Comparison of ENCODE assay signal across 1 cellular context in genomic region chr1:9249534-9250335, GRCh38.
A peak's percentile ranks its signal among the peaks of the same experiment; 100 is the strongest.
TF ChIP-seq lines count a peak whose summit lies in the region.

No MANE protein-coding gene starts in this region.

TF ChIP-seq in HepG2, 621 proteins besides CTCF, POLR2A, EP300 and RAD21 (continued from another document and continues in another):
- TF ChIP-seq ZNF770 (CRISPR knock-in tag; IDR thresholded peaks at IDR 0.05) (peak; percentile 87), STAT6 (CRISPR knock-in tag; IDR thresholded peaks at IDR 0.05; ENCODE audit: borderline replicate concordance) (peak; percentile 85; the same call in 1 of the 2 replicates), ZFYVE20 (CRISPR knock-in tag; IDR thresholded peaks at IDR 0.05; ENCODE audit: borderline replicate concordance, low read depth) (0 out of 2 replicates have a peak, but pooled peaks have one; percentile 34), HOXA5 (CRISPR knock-in tag; IDR thresholded peaks at IDR 0.05) (0 out of 2 replicates have a peak, but pooled peaks have one; percentile 23), KLF15 (CRISPR knock-in tag; IDR thresholded peaks at IDR 0.05; ENCODE audit: borderline replicate concordance) (no peak), SNAPC5 (CRISPR knock-in tag; IDR thresholded peaks at IDR 0.05; ENCODE audit: borderline replicate concordance) (no peak), HIVEP1 (CRISPR knock-in tag; IDR thresholded peaks at IDR 0.05) (peak; percentile 44), MXI1 (IDR thresholded peaks at IDR 0.05; ENCODE audit: borderline replicate concordance, low read depth, low read length) (peak; percentile 42; the same call in 1 of the 3 replicates), RARA (CRISPR knock-in tag; IDR thresholded peaks at IDR 0.05) (peak; percentile 52), MIER3 (CRISPR knock-in tag; IDR thresholded peaks at IDR 0.05; ENCODE audit: borderline replicate concordance) (peak; percentile 85; the same call in 1 of the 2 replicates), ZGPAT (CRISPR knock-in tag; IDR thresholded peaks at IDR 0.05) (peak; percentile 68), ZNF598 (CRISPR knock-in tag; IDR thresholded peaks at IDR 0.05; ENCODE audit: borderline replicate concordance) (peak; percentile 80; the same call in 1 of the 2 replicates), ZNF570 (CRISPR knock-in tag; IDR thresholded peaks at IDR 0.05; ENCODE audit: borderline replicate concordance) (0 out of 2 replicates have a peak, but pooled peaks have one; percentile 39), ZBTB20 (CRISPR knock-in tag; IDR thresholded peaks at IDR 0.05; ENCODE audit: borderline replicate concordance, low read depth) (peak; percentile 39; the same call in 1 of the 2 replicates), AKAP8 (CRISPR knock-in tag; IDR thresholded peaks at IDR 0.05) (peak; percentile 82; the same call in 1 of the 2 replicates), PHF21A (CRISPR knock-in tag; IDR thresholded peaks at IDR 0.05) (peak; percentile 74; the same call in 1 of the 2 replicates), MTA1 (CRISPR knock-in tag; IDR thresholded peaks at IDR 0.05; ENCODE audit: borderline replicate concordance) (peak; percentile 84; the same call in 1 of the 2 replicates), MAF1 (CRISPR knock-in tag; IDR thresholded peaks at IDR 0.05; ENCODE audit: borderline replicate concordance) (peak; percentile 45; the same call in 1 of the 2 replicates), ZNF18 (CRISPR knock-in tag; IDR thresholded peaks at IDR 0.05; ENCODE audit: insufficient replicate concordance) (peak; percentile 50), ZSCAN21 (CRISPR knock-in tag; IDR thresholded peaks at IDR 0.05; ENCODE audit: borderline replicate concordance) (0 out of 2 replicates have a peak, but pooled peaks have one; percentile 14), KDM4B (CRISPR knock-in tag; IDR thresholded peaks at IDR 0.05) (no peak), REPIN1 (CRISPR knock-in tag; IDR thresholded peaks at IDR 0.05; ENCODE audit: borderline replicate concordance, low read depth) (peak; percentile 14), ZNF501 (CRISPR knock-in tag; IDR thresholded peaks at IDR 0.05) (peak; percentile 60), GMEB1 (CRISPR knock-in tag; IDR thresholded peaks at IDR 0.05; ENCODE audit: borderline replicate concordance) (peak; percentile 49; the same call in 1 of the 2 replicates), DNMT1 (CRISPR knock-in tag; IDR thresholded peaks at IDR 0.05) (peak; percentile 53; the same call in 1 of the 2 replicates), TRAFD1 (CRISPR knock-in tag; IDR thresholded peaks at IDR 0.05; ENCODE audit: borderline replicate concordance) (peak; percentile 93), ZNF337 (CRISPR knock-in tag; IDR thresholded peaks at IDR 0.05; ENCODE audit: borderline replicate concordance, low read depth) (0 out of 2 replicates have a peak, but pooled peaks have one; percentile 34), ZNF276 (CRISPR knock-in tag; IDR thresholded peaks at IDR 0.05; ENCODE audit: low read depth) (peak; percentile 84; the same call in 1 of the 2 replicates), RARG (CRISPR knock-in tag; IDR thresholded peaks at IDR 0.05; ENCODE audit: low read depth) (no peak), HNRNPH1 (optimal IDR thresholded peaks at IDR 0.05; ENCODE audit: low read depth, low read length) (no peak), PRDM15 (CRISPR knock-in tag; IDR thresholded peaks at IDR 0.05) (no peak), ZFX (CRISPR knock-in tag; IDR thresholded peaks at IDR 0.05; ENCODE audit: low read depth) (peak; percentile 91), CBX5 (CRISPR knock-in tag; IDR thresholded peaks at IDR 0.05; ENCODE audit: borderline replicate concordance) (peak; percentile 52; the same call in 1 of the 2 replicates), MED1 (CRISPR knock-in tag; IDR thresholded peaks at IDR 0.05) (peak; percentile 71), TMF1 (CRISPR knock-in tag; IDR thresholded peaks at IDR 0.05; ENCODE audit: low read depth) (peak; percentile 57; the same call in 1 of the 2 replicates), KDM5B (CRISPR knock-in tag; IDR thresholded peaks at IDR 0.05; ENCODE audit: borderline replicate concordance) (peak; percentile 75; the same call in 1 of the 2 replicates), MAX (IDR thresholded peaks at IDR 0.05) (peak; percentile 69), ZFP90 (CRISPR knock-in tag; IDR thresholded peaks at IDR 0.05; ENCODE audit: borderline replicate concordance) (no peak)
